Comparison of ENCODE assay signal across 8 cellular contexts in genomic region chr5:119275146-119275872, GRCh38.
DNase-seq lines count a peak whose midpoint lies in the region; ATAC-seq and TF ChIP-seq lines count a peak whose summit lies in the region.

No MANE protein-coding gene starts in this region.

- H3K27ac Mint-ChIP-seq in neural progenitor cell, result no peak overlapping the region

- H2AFZ ChIP-seq in neural progenitor cell (replicated peaks), result no peak overlapping the region

- TF ChIP-seq CTCF in esophagus squamous epithelium (IDR thresholded peaks at IDR 0.05), result no peak
- TF ChIP-seq CTCF in neural progenitor cell (IDR thresholded peaks at IDR 0.05), result no peak

- H3K9ac ChIP-seq in neural progenitor cell, result no peak overlapping the region

- no peak overlapping the region for H3K4me3 Mint-ChIP-seq in neural progenitor cell

- H3K9me3 Mint-ChIP-seq in neural progenitor cell, result no peaks in the 10 kb centered on the region

- WGBS in esophagus squamous epithelium, 2 donors, result 42 to 66% methylated on average over 6 of the region's 6 CpGs

- peaks cover 25% of the 10 kb centered on the region for H3K79me2 ChIP-seq in neural progenitor cell (ENCODE audit: low read depth)

- H3K9me3 ChIP-seq in esophagus squamous epithelium, result no peaks in the 10 kb centered on the region
- no peaks in the 10 kb centered on the region for H3K9me3 ChIP-seq in neural progenitor cell (ENCODE audit: low read depth)

- H3K36me3 Mint-ChIP-seq in neural progenitor cell, result peaks cover 4% of the 10 kb centered on the region

- DNase-seq in NOMO-1 treated with DMSO at 0.1 percent for 48 hours (lab: John Stamatoyannopoulos, UW; ENCODE audit: unreplicated experiment) (peak; percentile 77), esophagus squamous epithelium (lab: John Stamatoyannopoulos, UW) (no peak), neural progenitor cell (ENCODE audit: low spot score) (no peak), KG1 (lab: John Stamatoyannopoulos, UW) (no peak), cortex of kidney (lab: John Stamatoyannopoulos, UW) (no peak)
- no peak for DNase-seq in activated CD4-positive, alpha-beta T cell treated with anti-CD3 and anti-CD28 coated beads for 1 hour

- peaks cover 7% of the 10 kb centered on the region for H4K20me1 ChIP-seq in neural progenitor cell (ENCODE audit: low read depth)

- H3K27me3 ChIP-seq in esophagus squamous epithelium, result no peaks in the 10 kb centered on the region
- no peaks in the 10 kb centered on the region for H3K27me3 ChIP-seq in neural progenitor cell

- no peak for TF ChIP-seq POLR2A in esophagus squamous epithelium (IDR thresholded peaks at IDR 0.05)

- H3K4me3 ChIP-seq in esophagus squamous epithelium, result no peak overlapping the region
- no peak overlapping the region for H3K4me3 ChIP-seq in neural progenitor cell

- ATAC-seq in GM18517 (IDR thresholded peaks at IDR 0.05; ENCODE audit: unreplicated experiment) (peak; percentile 11), HG02642 (IDR thresholded peaks at IDR 0.05; ENCODE audit: poor library complexity, unreplicated experiment) (peak; percentile 17)

- peaks cover 2% of the 10 kb centered on the region for H3K27me3 Mint-ChIP-seq in neural progenitor cell (ENCODE audit: insufficient read depth, low read depth)

- intact Hi-C loops in esophagus squamous epithelium (cut with DNase I), result no loop called here

- no peaks in the 10 kb centered on the region for H3K36me3 ChIP-seq in esophagus squamous epithelium
- no peaks in the 10 kb centered on the region for H3K36me3 ChIP-seq in neural progenitor cell

- no peak overlapping the region for H3K4me2 ChIP-seq in neural progenitor cell

- peaks cover 3% of the 10 kb centered on the region for H3K4me1 Mint-ChIP-seq in neural progenitor cell

- H3K27ac ChIP-seq in esophagus squamous epithelium (peak overlapping the region in 3 of 4 donors; percentile 53 to 80 (median 72)), neural progenitor cell (no peak overlapping the region)

- no peaks in the 10 kb centered on the region for H3F3A ChIP-seq in neural progenitor cell (ENCODE audit: low read depth)

- H3K4me1 ChIP-seq in esophagus squamous epithelium, result peaks cover 0 to 73% (median 35%) of the 10 kb centered on the region in 3 donors
- peaks cover 6% of the 10 kb centered on the region for H3K4me1 ChIP-seq in neural progenitor cell
